Comparison of ENCODE assay signal across 8 cellular contexts in genomic region chr1:32991819-32992488, GRCh38. TPM values are rescaled to one million over a fixed set of nuclear protein-coding genes. Genes with fewer than 3 reads are reported as not detected.
DNase-seq lines count a peak whose midpoint lies in the region; ATAC-seq and TF ChIP-seq lines count a peak whose summit lies in the region.

No MANE protein-coding gene starts in this region.

- 69 to 78% methylated on average over 9 of the region's 9 CpGs for WGBS in esophagus, 2 donors

- H3K36me3 ChIP-seq in right atrium auricular region (no peaks in the 10 kb centered on the region), esophagus (ENCODE audit: control insufficient read depth in 2 of 2, insufficient read depth in 2 of 2, low read length in 1 of 2) (no peaks in the 10 kb centered on the region), vagina (no peaks in the 10 kb centered on the region)

- H3K4me1 ChIP-seq in right atrium auricular region, result peaks cover 0 to 54% of the 10 kb centered on the region in 2 donors
- peaks cover 0 to 26% of the 10 kb centered on the region in 2 donors for H3K4me1 ChIP-seq in esophagus (ENCODE audit: control insufficient read depth in 2 of 2, insufficient read depth in 2 of 2, low read length in 1 of 2)
- peaks cover 41% of the 10 kb centered on the region for H3K4me1 ChIP-seq in vagina

- ATAC-seq in HG03571 (IDR thresholded peaks at IDR 0.05; ENCODE audit: unreplicated experiment) (peak; percentile 26), HG03469 (IDR thresholded peaks at IDR 0.05; ENCODE audit: unreplicated experiment) (no peak)

- DNase-seq in right atrium auricular region (ENCODE audit: low spot score), result no peak
- no peak for DNase-seq in cardiac septum (ENCODE audit: low spot score)
- no peak for DNase-seq in vagina (ENCODE audit: extremely low spot score in 2 of 2)
- DNase-seq in NCI-H345 treated with DMSO at 0.1 percent for 48 hours (lab: John Stamatoyannopoulos, UW; ENCODE audit: unreplicated experiment), result no peak
- DNase-seq in GM10266 (ENCODE audit: extremely low spot score), result no peak

- intact Hi-C loops in cardiac septum (cut with DNase I), result loop anchor here (5.0 kb wide), 2 partner anchors 50 to 65 kb away; no protein-coding TSS in a partner anchor
- intact Hi-C loops in vagina (cut with DNase I), result no loop called here

- no peaks in the 10 kb centered on the region for H3K27me3 ChIP-seq in right atrium auricular region
- no peaks in the 10 kb centered on the region for H3K27me3 ChIP-seq in esophagus (ENCODE audit: control insufficient read depth in 1 of 2, insufficient read depth in 2 of 2, low read length in 2 of 2)
- H3K27me3 ChIP-seq in vagina, result no peaks in the 10 kb centered on the region

- TF ChIP-seq CTCF in right atrium auricular region (IDR thresholded peaks at IDR 0.05) (no peak), vagina (IDR thresholded peaks at IDR 0.05) (no peak), GM10266 (IDR thresholded peaks at IDR 0.05; ENCODE audit: control insufficient read depth, insufficient read depth, low read depth, missing control alignments) (no peak)

- H3K4me3 ChIP-seq in right atrium auricular region (no peak overlapping the region), esophagus (ENCODE audit: low read depth in 1 of 2, low read length in 2 of 2) (no peak overlapping the region), vagina (no peak overlapping the region)

- TF ChIP-seq POLR2A in vagina (IDR thresholded peaks at IDR 0.05), result no peak

- H3K9me3 ChIP-seq in right atrium auricular region (no peaks in the 10 kb centered on the region), esophagus (ENCODE audit: control insufficient read depth in 2 of 2, insufficient read depth in 1 of 2, low read depth in 1 of 2, low read length in 1 of 2) (no peaks in the 10 kb centered on the region), vagina (no peaks in the 10 kb centered on the region)

- H3K27ac ChIP-seq in right atrium auricular region (peak overlapping the region; percentile 15 to 59), esophagus (ENCODE audit: low read depth in 2 of 2, low read length in 1 of 2) (peak overlapping the region; percentile 68 to 80), vagina (peak overlapping the region; percentile 51)

RNA-seq across cellular contexts. Expression of gene RNF19B, which starts 27.3 kb away (rescaled TPM):
- total RNA-seq in right atrium auricular region, result 10 to 100 TPM; 10.2 to 10.3 TPM
- total RNA-seq in cardiac septum, result 17.5 TPM
- 10 to 100 TPM; 10.7 to 19.9 TPM for polyA plus RNA-seq in esophagus
- 24.6 TPM for total RNA-seq in vagina

RNA-seq across cellular contexts. Expression of gene AK2, which starts 44.7 kb away (rescaled TPM):
- 100 to 1,000 TPM; 120 to 162 TPM for total RNA-seq in right atrium auricular region
- 99.8 TPM for total RNA-seq in cardiac septum
- polyA plus RNA-seq in esophagus, result 100 to 1,000 TPM in 1 of 2 donors, 10 to 100 TPM in 1; 63.2 to 106 TPM
- 118 TPM for total RNA-seq in vagina
